In the genomic region with DNA sequence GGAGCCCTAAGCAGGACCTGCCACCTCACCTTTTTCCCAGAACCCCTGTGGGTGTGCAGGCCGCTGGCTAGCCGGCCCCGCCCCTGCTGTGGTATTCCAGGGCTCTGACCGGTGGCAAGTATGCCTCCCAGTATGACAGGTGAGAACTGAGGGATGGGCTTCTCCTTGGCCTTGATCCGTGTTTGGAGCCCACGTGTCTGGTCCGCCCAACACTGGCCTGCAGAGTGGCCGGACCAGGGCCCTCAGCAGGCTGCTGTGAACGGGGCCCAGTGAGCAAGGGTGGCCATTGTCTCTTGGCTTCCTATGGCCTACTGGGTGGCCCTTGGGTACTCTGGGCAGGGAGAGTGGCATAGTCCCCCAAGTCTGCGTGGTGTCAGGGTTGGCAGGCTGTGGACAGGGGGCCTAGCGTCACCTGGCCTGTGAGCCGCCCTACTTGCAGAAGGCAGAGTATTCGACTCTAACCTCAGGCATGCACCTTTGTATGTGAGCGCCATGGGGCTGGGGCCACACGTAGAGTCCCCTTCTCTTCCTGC, we compare ENCODE assay signal across 9 cellular contexts. TPM values are rescaled to one million over a fixed set of nuclear protein-coding genes. Genes with fewer than 3 reads are reported as not detected.
A peak's percentile ranks its signal among the peaks of the same experiment; 100 is the strongest.
DNase-seq lines count a peak whose midpoint lies in the region; ATAC-seq and TF ChIP-seq lines count a peak whose summit lies in the region.
"Had no signal": no experiment of that assay in that cellular context is flagged by ENCODE, and none has a peak within 500 bp of the region (broad histone marks: within the 10 kb centered on the region; RNA-seq: fewer than 3 reads in every experiment).

No MANE protein-coding gene starts in this region.

- H3K27me3 ChIP-seq in PC-9 (ENCODE audit: insufficient read depth, low read depth) (no peaks in the 10 kb centered on the region), dorsolateral prefrontal cortex (no peaks in the 10 kb centered on the region), osteoblast (ENCODE audit: insufficient read depth, low read length) (no peaks in the 10 kb centered on the region)

- BruUV-seq in PC-9 (replicated peaks; lab: Mats Ljungman, UMichigan) = no TSS peak

- H2AFZ ChIP-seq in PC-9 (no peak overlapping the region), osteoblast (ENCODE audit: low read length) (no peak overlapping the region)

- H3K27me3 Mint-ChIP-seq in CD14-positive monocyte (ENCODE audit: low read depth in 3 of 3) = peaks cover 0 to 3% (median 2%) of the 10 kb centered on the region in 3 donors

- H3K27ac Mint-ChIP-seq in CD14-positive monocyte = peak overlapping the region in 1 of 7 donors; percentile 21

- no peak overlapping the region for H3K27ac ChIP-seq in PC-9
- H3K27ac ChIP-seq in dorsolateral prefrontal cortex = peak overlapping the region in 21 of 59 donors; percentile 4 to 96 (median 87)
- H3K27ac ChIP-seq in osteoblast (ENCODE audit: low read depth, low read length) = no peak overlapping the region

- H3K4me3 ChIP-seq in PC-9 (peak overlapping the region; percentile 81; the same call in 1 of the 2 replicates), dorsolateral prefrontal cortex (peak overlapping the region in 50 of 59 donors; percentile 10 to 89 (median 76)), osteoblast (ENCODE audit: insufficient read depth, low read length) (no peak overlapping the region)

- CTCF ChIA-PET in PC-9 (lab: Charles Lee) = no interaction called here

- H3K36me3 ChIP-seq in PC-9 (ENCODE audit: low read depth) (no peaks in the 10 kb centered on the region), osteoblast (ENCODE audit: insufficient read depth, low read length) (no peaks in the 10 kb centered on the region)

- H3F3A ChIP-seq in PC-9 (ENCODE audit: insufficient read depth, low read depth) = peaks cover 10% of the 10 kb centered on the region

- peak overlapping the region; percentile 82 to 92 for H3K4me3 Mint-ChIP-seq in CD14-positive monocyte

- intact Hi-C loops in CD14-positive monocyte (cut with micrococcal nuclease) = no loop called here
- intact Hi-C loops in PC-9 (cut with micrococcal nuclease; ENCODE audit: unreplicated experiment) = loop anchor here (5.0 to 10.0 kb wide), 7 partner anchors 58 to 505 kb away; a partner anchor contains a TSS
- intact Hi-C loops in dorsolateral prefrontal cortex (cut with DNase I) = loop anchor here (1.0 to 10.0 kb wide), 5 partner anchors 16 to 1065 kb away; a partner anchor contains a TSS

- no peak for TF ChIP-seq CTCF in CD14-positive monocyte (IDR thresholded peaks at IDR 0.05)
- no peak for TF ChIP-seq CTCF in PC-9 (conservative IDR thresholded peaks at IDR 0.05)
- TF ChIP-seq CTCF in dorsolateral prefrontal cortex (IDR thresholded peaks at IDR 0.05 in 54 of 56, conservative IDR thresholded peaks at IDR 0.05 in 2 of 56; ENCODE audit: low read depth in 1 of 56, partially characterized antibody in 56 of 56) = no peak
- no peak for TF ChIP-seq CTCF in osteoblast (IDR thresholded peaks at IDR 0.05; ENCODE audit: extremely low read depth, low read depth, low read length)

- POLR2A ChIA-PET in PC-9 (lab: Charles Lee; ENCODE audit: unreplicated experiment) = no interaction called here

- H3K4me1 Mint-ChIP-seq in CD14-positive monocyte = peaks cover 49% of the 10 kb centered on the region

- H3K9me2 ChIP-seq in PC-9 (ENCODE audit: insufficient read depth) = no peaks in the 10 kb centered on the region

- H3K4me1 ChIP-seq in PC-9 (replicated peaks; ENCODE audit: insufficient read depth) = peaks cover 38% of the 10 kb centered on the region
- H3K4me1 ChIP-seq in osteoblast (ENCODE audit: insufficient read depth, low read length) = peaks cover 25% of the 10 kb centered on the region

- H3K79me2 ChIP-seq in PC-9 (ENCODE audit: low read depth) (peaks cover 38% of the 10 kb centered on the region), osteoblast (ENCODE audit: insufficient read depth, low read length) (peaks cover 13% of the 10 kb centered on the region)

- H4K20me1 ChIP-seq in PC-9 (ENCODE audit: insufficient read depth) = peaks cover 51% of the 10 kb centered on the region
- no peaks in the 10 kb centered on the region for H4K20me1 ChIP-seq in osteoblast (ENCODE audit: insufficient read depth, low read length)

- H3K9me3 Mint-ChIP-seq in CD14-positive monocyte = no peaks in the 10 kb centered on the region

- DNase-seq in CD14-positive monocyte (ENCODE audit: low spot score) (peak; percentile 43), PC-9 (peak in 1 of 2 experiments; percentile 74), dorsolateral prefrontal cortex (peak in 4 of 10 donors; percentile 26 to 38 (median 33)), osteoblast (ENCODE audit: insufficient read length, low spot score, missing footprints) (peak; percentile 72), DMS153 (lab: John Stamatoyannopoulos, UW) (no peak)
- DNase-seq in effector CD8-positive, alpha-beta T cell (lab: John Stamatoyannopoulos, UW) = no peak
- DNase-seq: GF-D8 had no signal

- no peaks in the 10 kb centered on the region for H3K9me3 ChIP-seq in PC-9 (ENCODE audit: insufficient read depth, low read depth)
- no peaks in the 10 kb centered on the region for H3K9me3 ChIP-seq in osteoblast (ENCODE audit: low read depth, low read length)

- H3K36me3 Mint-ChIP-seq in CD14-positive monocyte = peaks cover 20 to 44% of the 10 kb centered on the region in 2 donors

- ATAC-seq in HG03520 (IDR thresholded peaks at IDR 0.05; ENCODE audit: unreplicated experiment) = no peak
- no peak for ATAC-seq in HG03354 (IDR thresholded peaks at IDR 0.05; ENCODE audit: poor library complexity, severe bottlenecking, unreplicated experiment)

- H3K4me2 ChIP-seq in PC-9 = peak overlapping the region; percentile 99
- no peak overlapping the region for H3K4me2 ChIP-seq in osteoblast (ENCODE audit: insufficient read depth, low read length)

RNA-seq across cellular contexts. Expression of a gene that starts 1.8 kb away (rescaled TPM):
- polyA plus RNA-seq in CD14-positive monocyte = 10 to 100 TPM; 15.4 to 36.4 TPM
- total RNA-seq in PC-9 (2021) (101 and 125 TPM in 2 replicates), dorsolateral prefrontal cortex (10 to 100 TPM; 16.7 to 49.1 (median 26.4) TPM), osteoblast (13.0 and 14.7 TPM in 2 replicates)

RNA-seq across cellular contexts. Expression of a gene that starts 9.9 kb away (rescaled TPM):
- 10 to 100 TPM; 17.1 to 17.7 TPM for polyA plus RNA-seq in CD14-positive monocyte
- total RNA-seq in PC-9 (2021) (10.9 and 11.5 TPM in 2 replicates), dorsolateral prefrontal cortex (10 to 100 TPM in 56 of 120 experiments, 1 to 10 TPM in 64; 5.5 to 19.0 (median 9.5) TPM), osteoblast (3.2 and 4.7 TPM in 2 replicates)

RNA-seq across cellular contexts. Expression of a gene that starts 12.3 kb away (rescaled TPM):
- 1 to 10 TPM; 2.1 to 2.9 TPM for polyA plus RNA-seq in CD14-positive monocyte
- 85.7 and 94.8 TPM in 2 replicates for total RNA-seq in PC-9 (2021)
- total RNA-seq in dorsolateral prefrontal cortex = 10 to 100 TPM; 14.0 to 42.7 (median 25.5) TPM
- total RNA-seq in osteoblast = 11.2 and 11.5 TPM in 2 replicates

RNA-seq across cellular contexts. Expression of a gene that starts 16.5 kb away (rescaled TPM):
- 1 to 10 TPM; 7.3 to 7.4 TPM for polyA plus RNA-seq in CD14-positive monocyte
- total RNA-seq in PC-9 (2021) = 49.8 and 70.3 TPM in 2 replicates
- 10 to 100 TPM; 25.6 to 70.0 (median 40.7) TPM for total RNA-seq in dorsolateral prefrontal cortex
- total RNA-seq in osteoblast = 21.0 and 22.1 TPM in 2 replicates

RNA-seq across cellular contexts. Expression of a gene that starts 55.2 kb away (rescaled TPM):
- 10 to 100 TPM; 30.6 to 36.3 TPM for polyA plus RNA-seq in CD14-positive monocyte
- total RNA-seq in PC-9 (2021) (1.1 and 2.5 TPM in 2 replicates), dorsolateral prefrontal cortex (10 to 100 TPM in 4 of 120 experiments, 1 to 10 TPM in 116; 1.7 to 14.3 (median 4.9) TPM), osteoblast (1.1 and 1.5 TPM in 2 replicates)

Comparison
In these comparisons a context has a peak if more than half of its experiments do, and no peak if none do; other contexts are left out.
1. DNase-seq: peak in CD14-positive monocyte (single experiment) and osteoblast (single experiment); none in effector CD8-positive, alpha-beta T cell (single experiment) and DMS153 (single experiment).
2. intact Hi-C loops: an anchor here in PC-9 (5.0 to 10.0 kb wide) and dorsolateral prefrontal cortex (1.0 to 10.0 kb wide); none called in CD14-positive monocyte.